ENCODE assay signal across 8 cellular contexts in the genomic region with DNA sequence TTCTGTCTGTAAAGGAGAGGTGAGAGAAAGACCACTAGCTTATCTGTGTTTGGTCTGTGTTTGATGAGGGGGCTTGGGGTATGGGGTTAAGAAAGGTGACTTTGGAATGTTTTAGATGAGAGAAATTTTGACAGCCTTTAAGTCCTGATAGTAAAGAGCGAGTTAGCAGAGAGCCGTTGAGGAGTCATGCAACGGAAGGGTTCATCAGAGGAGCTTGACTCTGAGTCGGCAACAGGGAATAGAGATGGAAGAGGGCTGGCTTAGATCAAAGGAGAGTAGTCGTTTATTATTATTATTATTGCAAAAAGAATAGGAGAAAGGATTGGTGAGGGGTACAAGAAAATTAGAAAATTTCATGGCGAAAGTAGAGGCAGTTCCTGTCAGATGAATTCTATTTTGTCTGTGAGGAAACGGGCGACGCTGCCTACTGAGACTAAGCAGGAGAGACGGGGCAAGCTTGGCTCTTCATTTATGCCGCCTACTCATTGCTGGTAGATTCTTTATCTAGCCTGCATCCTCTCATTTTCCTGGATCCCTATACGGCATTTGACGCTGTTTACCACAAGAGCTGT. TPM values are rescaled to one million over a fixed set of nuclear protein-coding genes. Genes with fewer than 3 reads are reported as not detected.
DNase-seq lines count a peak whose midpoint lies in the region; ATAC-seq and TF ChIP-seq lines count a peak whose summit lies in the region.

No MANE protein-coding gene starts in this region.

- H3K4me3 ChIP-seq in AG09309 (ENCODE audit: control insufficient read depth, low read depth, low read length) (peak overlapping the region; percentile 90), fibroblast of villous mesenchyme (ENCODE audit: low read depth, low read length) (peak overlapping the region; percentile 93), rectal smooth muscle tissue (ENCODE audit: low read length) (peak overlapping the region; percentile 79)

- peaks cover under 1% of the 10 kb centered on the region for H3K27me3 Mint-ChIP-seq in T-helper 17 cell

- H3K4me1 ChIP-seq in rectal smooth muscle tissue (ENCODE audit: control insufficient read depth, insufficient read depth, low read length): no peaks in the 10 kb centered on the region

- DNase-seq in AG09309 (ENCODE audit: low read depth) (no peak), T-helper 17 cell (no peak), fibroblast of villous mesenchyme (ENCODE audit: low read depth) (no peak), glomerular visceral epithelial cell (ENCODE audit: extremely low spot score) (no peak), A172 (ENCODE audit: low spot score) (no peak)
- no peak for DNase-seq in activated CD4-positive, CD25-positive, alpha-beta regulatory T cell (lab: John Stamatoyannopoulos, UW)

- H3K4me3 Mint-ChIP-seq in T-helper 17 cell: peak overlapping the region; percentile 72

- no peaks in the 10 kb centered on the region for H3K9me3 ChIP-seq in T-helper 17 cell (ENCODE audit: control insufficient read depth, low read length, poor library complexity, severe bottlenecking)

- H3K36me3 Mint-ChIP-seq in T-helper 17 cell (ENCODE audit: low read depth): no peaks in the 10 kb centered on the region

- ATAC-seq in GM21528 (IDR thresholded peaks at IDR 0.05; ENCODE audit: low FRiP score, unreplicated experiment) (peak; percentile 35), T-helper 17 cell (peak; percentile 15)

- H3K27ac ChIP-seq in rectal smooth muscle tissue (ENCODE audit: low read depth, low read length): peak overlapping the region; percentile 61

- peak overlapping the region; percentile 68 for H3K27ac Mint-ChIP-seq in T-helper 17 cell

- H3K9ac ChIP-seq in rectal smooth muscle tissue (ENCODE audit: low read length): no peak overlapping the region

- no peak for TF ChIP-seq CTCF in AG09309 (IDR thresholded peaks at IDR 0.05; ENCODE audit: control insufficient read depth, insufficient read depth, low read depth, low read length, missing control alignments)
- TF ChIP-seq CTCF in fibroblast of villous mesenchyme (IDR thresholded peaks at IDR 0.05; ENCODE audit: insufficient read depth, low read depth, low read length): no peak

- H3K4me1 Mint-ChIP-seq in T-helper 17 cell: peaks cover 7% of the 10 kb centered on the region

- H3K27me3 ChIP-seq in rectal smooth muscle tissue (ENCODE audit: control insufficient read depth, insufficient read depth, low read length): no peaks in the 10 kb centered on the region

- no peaks in the 10 kb centered on the region for H3K36me3 ChIP-seq in rectal smooth muscle tissue (ENCODE audit: control insufficient read depth, insufficient read depth, low read length)

RNA-seq across cellular contexts. Expression of a gene that starts 0.5 kb away (rescaled TPM):
- total RNA-seq in T-helper 17 cell (10 to 100 TPM; 20.0 to 37.4 TPM), fibroblast of villous mesenchyme (45.7 and 58.7 TPM in 2 replicates)
- total RNA-seq in A172 (2014; rRNA removed; shearing (Covaris generic)): 157 and 159 TPM in 2 replicates
